ENCODE assay signal across 1 cellular context in the genomic region with DNA sequence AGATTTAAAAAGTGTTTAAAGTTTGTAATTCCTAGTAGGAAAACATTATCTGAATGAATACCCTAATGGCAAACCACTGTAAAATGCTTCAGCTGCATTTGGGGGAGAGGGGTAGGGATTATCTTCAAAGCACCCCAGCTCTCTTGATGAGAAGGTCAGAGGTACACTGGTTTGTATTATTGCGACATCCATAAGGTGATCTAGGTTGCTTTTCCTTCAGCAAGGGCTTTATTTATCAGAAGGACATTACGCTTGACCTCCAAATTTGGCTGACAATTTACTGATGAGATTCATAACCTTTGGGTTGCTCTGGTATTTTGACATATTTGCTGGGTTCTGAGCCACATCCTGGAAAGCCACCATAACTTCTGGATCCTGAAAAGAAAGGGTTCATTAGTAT.
A peak's percentile ranks its signal among the peaks of the same experiment; 100 is the strongest.
TF ChIP-seq lines count a peak whose summit lies in the region.
"Not testable (repeated sequence)": the region's sequence is repeated elsewhere in the genome, so short reads cannot be mapped to it uniquely, and the experiment has no call there.

No MANE protein-coding gene starts in this region.

TF ChIP-seq in K562, 482 proteins besides CTCF, POLR2A, EP300 and RAD21:
- TF ChIP-seq CEBPG (CRISPR knock-in tag; IDR thresholded peaks at IDR 0.05) = not testable (repeated sequence)
- TF ChIP-seq CEBPG (tag; conservative IDR thresholded peaks at IDR 0.05 in 1 of 2, IDR thresholded peaks at IDR 0.05 in 1 of 2) = peak in 1 of 2 experiments; percentile 62; a peak in 1 of 4 replicates
- peak; percentile 79 for TF ChIP-seq CEBPB (tag; IDR thresholded peaks at IDR 0.05)
